1 cellular context compared by ENCODE assay signal in the genomic region with DNA sequence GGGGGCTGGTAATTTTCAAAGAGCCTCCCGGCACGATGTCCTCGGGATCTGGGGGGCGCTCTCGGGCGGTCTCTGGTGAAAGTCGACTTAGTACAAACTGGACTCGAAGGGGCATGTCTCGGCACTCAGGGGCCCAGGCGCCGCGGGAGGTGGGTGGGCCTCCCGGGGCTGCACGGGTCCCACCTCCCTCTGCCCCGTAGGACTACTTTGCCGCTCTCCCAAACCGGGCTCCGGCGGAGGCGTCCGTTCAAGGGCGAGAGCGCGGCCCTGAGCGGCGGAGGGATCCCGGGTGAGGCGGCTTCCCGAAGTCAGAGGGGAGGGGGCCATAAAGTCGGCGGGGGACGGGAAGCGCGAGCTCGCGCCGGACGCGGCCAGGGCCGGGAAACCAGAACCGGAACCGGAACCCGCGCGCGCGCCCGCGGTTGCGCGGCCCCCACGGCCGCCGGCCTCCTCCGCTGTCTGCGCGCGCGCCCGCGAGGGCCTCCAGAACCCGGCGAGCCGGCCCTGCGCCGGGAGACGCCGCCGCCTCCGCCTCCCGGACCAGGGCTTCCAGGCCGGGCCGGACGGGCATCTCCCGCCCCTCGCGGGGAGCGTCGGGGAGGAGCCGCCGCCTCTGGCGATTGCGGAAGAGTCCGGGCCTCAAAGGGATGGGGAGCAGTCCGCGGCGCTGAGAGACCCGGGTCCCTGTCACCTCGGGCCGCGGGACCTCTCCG.
TF ChIP-seq lines count a peak whose summit lies in the region.

A gene with protein sequence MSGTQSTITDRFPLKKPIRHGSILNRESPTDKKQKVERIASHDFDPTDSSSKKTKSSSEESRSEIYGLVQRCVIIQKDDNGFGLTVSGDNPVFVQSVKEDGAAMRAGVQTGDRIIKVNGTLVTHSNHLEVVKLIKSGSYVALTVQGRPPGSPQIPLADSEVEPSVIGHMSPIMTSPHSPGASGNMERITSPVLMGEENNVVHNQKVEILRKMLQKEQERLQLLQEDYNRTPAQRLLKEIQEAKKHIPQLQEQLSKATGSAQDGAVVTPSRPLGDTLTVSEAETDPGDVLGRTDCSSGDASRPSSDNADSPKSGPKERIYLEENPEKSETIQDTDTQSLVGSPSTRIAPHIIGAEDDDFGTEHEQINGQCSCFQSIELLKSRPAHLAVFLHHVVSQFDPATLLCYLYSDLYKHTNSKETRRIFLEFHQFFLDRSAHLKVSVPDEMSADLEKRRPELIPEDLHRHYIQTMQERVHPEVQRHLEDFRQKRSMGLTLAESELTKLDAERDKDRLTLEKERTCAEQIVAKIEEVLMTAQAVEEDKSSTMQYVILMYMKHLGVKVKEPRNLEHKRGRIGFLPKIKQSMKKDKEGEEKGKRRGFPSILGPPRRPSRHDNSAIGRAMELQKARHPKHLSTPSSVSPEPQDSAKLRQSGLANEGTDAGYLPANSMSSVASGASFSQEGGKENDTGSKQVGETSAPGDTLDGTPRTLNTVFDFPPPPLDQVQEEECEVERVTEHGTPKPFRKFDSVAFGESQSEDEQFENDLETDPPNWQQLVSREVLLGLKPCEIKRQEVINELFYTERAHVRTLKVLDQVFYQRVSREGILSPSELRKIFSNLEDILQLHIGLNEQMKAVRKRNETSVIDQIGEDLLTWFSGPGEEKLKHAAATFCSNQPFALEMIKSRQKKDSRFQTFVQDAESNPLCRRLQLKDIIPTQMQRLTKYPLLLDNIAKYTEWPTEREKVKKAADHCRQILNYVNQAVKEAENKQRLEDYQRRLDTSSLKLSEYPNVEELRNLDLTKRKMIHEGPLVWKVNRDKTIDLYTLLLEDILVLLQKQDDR (N-terminal part only) (plus strand): TSS at position 486 of the 713 bp plus-strand sequence. CDS start 831 bp downstream, outside the sequence.

TF ChIP-seq in GM12878, 131 proteins besides CTCF, POLR2A, EP300 and RAD21 (continued from another document):
- TF ChIP-seq, protein P1, sequence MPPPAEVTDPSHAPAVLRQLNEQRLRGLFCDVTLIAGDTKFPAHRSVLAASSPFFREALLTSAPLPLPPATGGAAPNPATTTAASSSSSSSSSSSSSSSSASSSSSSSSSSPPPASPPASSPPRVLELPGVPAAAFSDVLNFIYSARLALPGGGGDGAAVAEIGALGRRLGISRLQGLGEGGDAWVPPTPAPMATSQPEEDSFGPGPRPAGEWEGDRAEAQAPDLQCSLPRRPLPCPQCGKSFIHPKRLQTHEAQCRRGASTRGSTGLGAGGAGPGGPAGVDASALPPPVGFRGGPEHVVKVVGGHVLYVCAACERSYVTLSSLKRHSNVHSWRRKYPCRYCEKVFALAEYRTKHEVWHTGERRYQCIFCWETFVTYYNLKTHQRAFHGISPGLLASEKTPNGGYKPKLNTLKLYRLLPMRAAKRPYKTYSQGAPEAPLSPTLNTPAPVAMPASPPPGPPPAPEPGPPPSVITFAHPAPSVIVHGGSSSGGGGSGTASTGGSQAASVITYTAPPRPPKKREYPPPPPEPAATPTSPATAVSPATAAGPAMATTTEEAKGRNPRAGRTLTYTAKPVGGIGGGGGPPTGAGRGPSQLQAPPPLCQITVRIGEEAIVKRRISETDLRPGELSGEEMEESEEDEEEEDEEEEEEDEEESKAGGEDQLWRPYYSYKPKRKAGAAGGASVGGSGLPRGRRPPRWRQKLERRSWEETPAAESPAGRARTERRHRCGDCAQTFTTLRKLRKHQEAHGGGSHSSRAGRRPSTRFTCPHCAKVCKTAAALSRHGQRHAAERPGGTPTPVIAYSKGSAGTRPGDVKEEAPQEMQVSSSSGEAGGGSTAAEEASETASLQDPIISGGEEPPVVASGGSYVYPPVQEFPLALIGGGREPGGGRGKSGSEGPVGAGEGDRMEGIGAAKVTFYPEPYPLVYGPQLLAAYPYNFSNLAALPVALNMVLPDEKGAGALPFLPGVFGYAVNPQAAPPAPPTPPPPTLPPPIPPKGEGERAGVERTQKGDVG (CRISPR knock-in tag; IDR thresholded peaks at IDR 0.05), result no peak
